Comparison of ENCODE assay signal across 8 cellular contexts in genomic region chr7:24576171-24577052, GRCh38. TPM values are rescaled to one million over a fixed set of nuclear protein-coding genes. Genes with fewer than 3 reads are reported as not detected.
DNase-seq lines count a peak whose midpoint lies in the region; ATAC-seq, FAIRE-seq and TF ChIP-seq lines count a peak whose summit lies in the region.

No MANE protein-coding gene starts in this region.

- peak; percentile 32 for ATAC-seq in HG03175 (IDR thresholded peaks at IDR 0.05; ENCODE audit: unreplicated experiment)
- no peak for ATAC-seq in activated T-helper 17 cell treated with anti-CD3 and anti-CD28 coated beads, Interleukin-2, amount 50 U/mL, for 72 hours (replicated peaks)

- H3K27me3 Mint-ChIP-seq in activated T-helper 17 cell treated with anti-CD3 and anti-CD28 coated beads, Interleukin-2, amount 50 U/mL, for 72 hours: no peaks in the 10 kb centered on the region

- no peak overlapping the region for H3K27ac Mint-ChIP-seq in activated T-helper 17 cell treated with anti-CD3 and anti-CD28 coated beads, Interleukin-2, amount 50 U/mL, for 72 hours

- 41 to 48% methylated on average over 2 of the region's 2 CpGs for WGBS in tibial nerve, 2 donors

- H3K9me3 ChIP-seq in tibial nerve: peaks cover 0 to 1% (median 0%) of the 10 kb centered on the region in 4 donors

- no peaks in the 10 kb centered on the region for H3K27me3 ChIP-seq in tibial nerve

- FAIRE-seq in GM12892 (lab: Jason Lieb, UNC): peak; percentile 99

- H3K4me3 ChIP-seq in tibial nerve: no peak overlapping the region

- peak overlapping the region; percentile 7 for H3K4me3 Mint-ChIP-seq in activated T-helper 17 cell treated with anti-CD3 and anti-CD28 coated beads, Interleukin-2, amount 50 U/mL, for 72 hours

- H3K36me3 ChIP-seq in tibial nerve: no peaks in the 10 kb centered on the region

- H3K27ac ChIP-seq in tibial nerve: no peak overlapping the region

- H3K9me3 Mint-ChIP-seq in activated T-helper 17 cell treated with anti-CD3 and anti-CD28 coated beads, Interleukin-2, amount 50 U/mL, for 72 hours: no peaks in the 10 kb centered on the region

- H3K4me1 Mint-ChIP-seq in activated T-helper 17 cell treated with anti-CD3 and anti-CD28 coated beads, Interleukin-2, amount 50 U/mL, for 72 hours: peaks cover 30% of the 10 kb centered on the region

- peak; percentile 78 for DNase-seq in Ammon's horn (ENCODE audit: low spot score)
- no peak for DNase-seq in GM12892 (ENCODE audit: insufficient read length)
- DNase-seq in NCI-H2227 (lab: John Stamatoyannopoulos, UW; ENCODE audit: unreplicated experiment): peak; percentile 18
- DNase-seq in iPS-NIHi11 (ENCODE audit: low spot score): peak; percentile 61
- no peak for DNase-seq in tibial nerve (ENCODE audit: low spot score in 2 of 2)
- DNase-seq in cerebellar nuclear complex (lab: John Stamatoyannopoulos, UW): no peak

- TF ChIP-seq POLR2A in GM12892 (IDR thresholded peaks at IDR 0.05; ENCODE audit: low read depth, low read length) (no peak), tibial nerve (IDR thresholded peaks at IDR 0.05) (no peak)

- peaks cover 0 to 16% (median 5%) of the 10 kb centered on the region in 4 donors for H3K4me1 ChIP-seq in tibial nerve

- TF ChIP-seq CTCF in tibial nerve (IDR thresholded peaks at IDR 0.05): peak; percentile 24 to 63 (median 53)

- TF ChIP-seq EP300 in tibial nerve (IDR thresholded peaks at IDR 0.05): no peak

- H3K36me3 Mint-ChIP-seq in activated T-helper 17 cell treated with anti-CD3 and anti-CD28 coated beads, Interleukin-2, amount 50 U/mL, for 72 hours (ENCODE audit: low read depth): no peaks in the 10 kb centered on the region

RNA-seq across cellular contexts. Expression of gene PALS2, which starts 3.2 kb away (rescaled TPM):
- 22.9 TPM for polyA plus RNA-seq in GM12892 (2012; ENCODE audit: missing spikeins)
- 10 to 100 TPM; 14.0 to 22.6 TPM for total RNA-seq in activated T-helper 17 cell treated with anti-CD3 and anti-CD28 coated beads, Interleukin-2, amount 50 U/mL, for 72 hours
- 10 to 100 TPM; 28.2 to 35.1 (median 31.5) TPM for total RNA-seq in tibial nerve

Comparison
In these comparisons a context has a peak if more than half of its experiments do, and no peak if none do; other contexts are left out.
1. DNase-seq: peak in Ammon's horn (single experiment), NCI-H2227 (single experiment) and iPS-NIHi11 (single experiment); none in GM12892 (single experiment), tibial nerve (0 of 2) and cerebellar nuclear complex (0 of 2).